Comparison of ENCODE assay signal across 19 cellular contexts in the genomic region with DNA sequence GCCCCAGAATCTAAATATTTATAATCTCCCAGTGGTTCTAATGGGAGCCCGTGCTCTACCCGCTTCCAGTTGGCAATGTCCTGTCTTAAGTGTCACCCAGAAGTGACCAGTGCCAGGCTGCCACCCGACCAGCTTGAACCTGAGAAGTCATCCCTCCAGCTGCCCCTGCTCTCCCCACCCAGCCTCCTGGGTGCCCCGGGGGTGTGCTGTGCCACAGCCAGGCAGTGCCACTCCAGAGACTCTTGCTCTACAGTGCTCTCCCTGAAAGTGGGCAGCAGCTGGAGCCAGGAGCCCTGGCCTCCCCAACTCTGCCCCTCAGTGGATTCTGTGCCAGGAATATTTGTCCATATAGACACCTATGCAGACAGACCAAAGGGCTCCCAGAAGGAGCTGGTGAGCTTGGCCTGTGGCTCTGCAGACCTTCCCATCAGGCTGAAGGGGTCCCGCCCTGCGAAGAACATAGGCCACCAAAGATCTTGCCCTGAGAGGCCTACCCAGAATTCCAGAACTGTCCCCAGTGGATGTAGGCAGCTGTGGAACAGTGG. TPM values are rescaled to one million over a fixed set of nuclear protein-coding genes. Genes with fewer than 3 reads are reported as not detected.
DNase-seq lines count a peak whose midpoint lies in the region; ATAC-seq and TF ChIP-seq lines count a peak whose summit lies in the region.
"Had no signal": no experiment of that assay in that cellular context is flagged by ENCODE, and none has a peak within 500 bp of the region (broad histone marks: within the 10 kb centered on the region; RNA-seq: fewer than 3 reads in every experiment).

No MANE protein-coding gene starts in this region.

- no TSS peak for BruUV-seq in IMR-90 (replicated peaks; lab: Mats Ljungman, UMichigan)

- H4K8ac ChIP-seq in IMR-90 (ENCODE audit: low read depth in 2 of 2, low read length in 2 of 2) (peak overlapping the region in 1 of 2 experiments; percentile 18; a peak in 1 of 4 replicates), neuronal stem cell (ENCODE audit: low read depth, low read length) (no peak overlapping the region)

- no peak overlapping the region for H3K56ac ChIP-seq in IMR-90 (ENCODE audit: extremely low read depth, insufficient read depth, low read length)

- no peak overlapping the region for H3K27ac Mint-ChIP-seq in activated CD4-positive, alpha-beta T cell treated with anti-CD3 and anti-CD28 coated beads for 36 hours
- H3K27ac Mint-ChIP-seq: HFFc6 had no signal

- H2AK9ac ChIP-seq in IMR-90 (replicated peaks; ENCODE audit: low read depth, low read length, poor library complexity), result peak overlapping the region; percentile 80

- H3K4me1 Mint-ChIP-seq in activated CD4-positive, alpha-beta T cell treated with anti-CD3 and anti-CD28 coated beads for 36 hours, result no peaks in the 10 kb centered on the region

- H3K36me3 ChIP-seq in IMR-90 (ENCODE audit: control insufficient read depth, insufficient read depth, low read length) (no peaks in the 10 kb centered on the region), adipocyte (ENCODE audit: control insufficient read depth, insufficient read depth, low read length, severe bottlenecking) (no peaks in the 10 kb centered on the region), neuronal stem cell (replicated peaks in 1 of 2; ENCODE audit: control insufficient read depth in 2 of 2, insufficient read depth in 2 of 2, low read length in 2 of 2) (no peaks in the 10 kb centered on the region)

- H2BK5ac ChIP-seq in IMR-90 (ENCODE audit: low read depth, low read length, poor library complexity, severe bottlenecking) (no peak overlapping the region), neuronal stem cell (ENCODE audit: low read length) (no peak overlapping the region)

- H3K14ac ChIP-seq in IMR-90 (replicated peaks; ENCODE audit: low read depth, low read length), result no peak overlapping the region
- H3K14ac ChIP-seq in neuronal stem cell (ENCODE audit: low read length), result no peak overlapping the region

- H3K79me1 ChIP-seq in IMR-90 (ENCODE audit: low read depth in 1 of 2, low read length in 2 of 2) (no peaks in the 10 kb centered on the region), neuronal stem cell (ENCODE audit: low read depth, low read length) (no peaks in the 10 kb centered on the region)

- no peak overlapping the region for H3K4me3 ChIP-seq in IMR-90 (ENCODE audit: insufficient read depth, low read depth, low read length)
- no peak overlapping the region for H3K4me3 ChIP-seq in adipocyte (ENCODE audit: low read length)
- H3K4me3 ChIP-seq in neuronal stem cell (ENCODE audit: low read length in 2 of 2), result no peak overlapping the region
- H3K4me3 ChIP-seq: A549 had no signal

- H2BK120ac ChIP-seq in IMR-90 (ENCODE audit: low read depth, low read length) (peak overlapping the region; percentile 60), neuronal stem cell (ENCODE audit: low read depth, low read length) (no peak overlapping the region)

- H3K4ac ChIP-seq in IMR-90 (ENCODE audit: low read depth, low read length), result peak overlapping the region; percentile 51
- no peak overlapping the region for H3K4ac ChIP-seq in neuronal stem cell (ENCODE audit: low read length)

- H2BK20ac ChIP-seq in IMR-90 (ENCODE audit: low read depth, low read length), result peak overlapping the region; percentile 38; the same call in 1 of the 2 replicates

- intact Hi-C loops in IMR-90 (cut with micrococcal nuclease) (loop anchor here (1.0 kb wide), 2 partner anchors 129 to 226 kb away; no protein-coding TSS in a partner anchor), left ventricle myocardium superior (cut with micrococcal nuclease) (loop anchor here (5.0 kb wide), 2 partner anchors 130 to 225 kb away; a partner anchor contains a TSS)
- intact Hi-C loops in activated CD4-positive, alpha-beta T cell treated with anti-CD3 and anti-CD28 coated beads for 36 hours (cut with DNase I, micrococcal nuclease), result loop anchor here (1.0 to 2.0 kb wide), 4 partner anchors 129 to 239 kb away; no protein-coding TSS in a partner anchor

- H3K4me3 Mint-ChIP-seq in activated CD4-positive, alpha-beta T cell treated with anti-CD3 and anti-CD28 coated beads for 36 hours, result no peak overlapping the region
- H3K4me3 Mint-ChIP-seq: CD14-positive monocyte, HFFc6 had no signal

- peak overlapping the region; percentile 6; the same call in 1 of the 2 replicates for H4K5ac ChIP-seq in IMR-90 (ENCODE audit: low read depth, low read length)

- CTCF ChIA-PET in IMR-90 (lab: Yijun Ruan, JAX), result interaction anchor here (1.1 to 4.5 kb wide), 8 partner anchors 127 to 227 kb away, joined by 3 to 63 read pairs (median 8); a partner anchor contains a TSS
- CTCF ChIA-PET in activated CD4-positive, alpha-beta T cell treated with anti-CD3 and anti-CD28 coated beads for 36 hours (lab: Charles Lee), result interaction anchor here (0.7 to 26.0 kb wide), 14 partner anchors 8 to 257 kb away, joined by 3 to 499 read pairs (median 4); a partner anchor contains a TSS

- H2AK5ac ChIP-seq in IMR-90 (ENCODE audit: low read depth, low read length), result peak overlapping the region; percentile 80; the same call in 1 of the 2 replicates
- peak overlapping the region; percentile 87 for H2AK5ac ChIP-seq in neuronal stem cell (ENCODE audit: low read depth, low read length)

- H3K9me3 ChIP-seq in IMR-90 (ENCODE audit: control insufficient read depth, insufficient read depth, low read length) (no peaks in the 10 kb centered on the region), adipocyte (ENCODE audit: control insufficient read depth, low read length) (no peaks in the 10 kb centered on the region), neuronal stem cell (replicated peaks in 1 of 2; ENCODE audit: control insufficient read depth in 2 of 2, insufficient read depth in 1 of 2, low read depth in 1 of 2, low read length in 2 of 2) (no peaks in the 10 kb centered on the region)
- H3K9me3 ChIP-seq: A549 had no signal

- no peak for TF ChIP-seq CTCF in IMR-90 (conservative IDR thresholded peaks at IDR 0.05; ENCODE audit: low read depth, low read length)

- H3K4me1 ChIP-seq in IMR-90 (ENCODE audit: control insufficient read depth, insufficient read depth, low read length) (peaks cover 24% of the 10 kb centered on the region), adipocyte (ENCODE audit: control insufficient read depth, insufficient read depth, low read length) (peaks cover 7% of the 10 kb centered on the region), neuronal stem cell (ENCODE audit: control insufficient read depth in 2 of 2, insufficient read depth in 1 of 2, low read depth in 1 of 2, low read length in 2 of 2) (peaks cover 1 to 4% of the 10 kb centered on the region in 2 donors)

- H3K27me3 ChIP-seq in IMR-90 (ENCODE audit: control insufficient read depth, insufficient read depth, low read length) (no peaks in the 10 kb centered on the region), adipocyte (replicated peaks; ENCODE audit: control insufficient read depth, insufficient read depth, low read length) (no peaks in the 10 kb centered on the region), neuronal stem cell (ENCODE audit: control insufficient read depth in 3 of 3, insufficient read depth in 3 of 3, low read depth in 1 of 3, low read length in 3 of 3) (peaks cover 0 to 49% (median 0%) of the 10 kb centered on the region in 3 experiments)

- peaks cover 16% of the 10 kb centered on the region; the same call in 1 of the 2 replicates for H3K9me1 ChIP-seq in IMR-90 (ENCODE audit: insufficient read depth, low read length)

- no peak overlapping the region for H3K23ac ChIP-seq in IMR-90 (ENCODE audit: low read depth, low read length)
- H3K23ac ChIP-seq in neuronal stem cell (ENCODE audit: low read depth, low read length, poor library complexity), result no peak overlapping the region

- peak overlapping the region; percentile 44 for H2BK12ac ChIP-seq in neuronal stem cell (ENCODE audit: low read length)

- TF ChIP-seq POLR2A in IMR-90 (IDR thresholded peaks at IDR 0.05; ENCODE audit: low read depth, low read length), result no peak

- dilution Hi-C loops in IMR-90 (cut with HindIII; ENCODE audit: low sequenced_read_pairs, unreplicated experiment), result no loop called here

- ATAC-seq in IMR-90 (ENCODE audit: low read depth) (no peak), left ventricle myocardium superior (no peak), GM21786 (IDR thresholded peaks at IDR 0.05; ENCODE audit: unreplicated experiment) (no peak)
- no peak for ATAC-seq in activated CD4-positive, alpha-beta T cell treated with anti-CD3 and anti-CD28 coated beads for 36 hours

- no peaks in the 10 kb centered on the region for H3K27me3 Mint-ChIP-seq in activated CD4-positive, alpha-beta T cell treated with anti-CD3 and anti-CD28 coated beads for 36 hours

- H3K9ac ChIP-seq in IMR-90 (ENCODE audit: low read depth, low read length) (no peak overlapping the region), adipocyte (ENCODE audit: low read length) (peak overlapping the region; percentile 10), neuronal stem cell (ENCODE audit: low read depth, low read length, poor library complexity) (no peak overlapping the region)

- POLR2A ChIA-PET in IMR-90 (lab: Charles Lee; ENCODE audit: unreplicated experiment), result no interaction called here
- POLR2A ChIA-PET in activated CD4-positive, alpha-beta T cell treated with anti-CD3 and anti-CD28 coated beads for 36 hours (lab: Charles Lee), result interaction anchor here (0.7 kb wide), 1 partner anchor 822 kb away, joined by 6 read pairs; no protein-coding TSS in a partner anchor

- H3K27ac ChIP-seq in IMR-90 (ENCODE audit: insufficient read depth, low read length) (no peak overlapping the region), neuronal stem cell (replicated peaks; ENCODE audit: low read length) (no peak overlapping the region), caudate nucleus (ENCODE audit: low read depth, low read length) (no peak overlapping the region)

- DNase-seq in IMR-90 (no peak), adipocyte (ENCODE audit: low read depth) (no peak), left ventricle myocardium superior (peak; percentile 19), neuronal stem cell (ENCODE audit: low spot score) (no peak), activated gamma-delta T cell treated with Interleukin-2 at 50 U/mL for 16 hours (no peak), caudate nucleus (lab: John Stamatoyannopoulos, UW) (no peak)
- no peak for DNase-seq in activated CD4-positive, alpha-beta T cell treated with anti-CD3 and anti-CD28 coated beads for 36 hours
- DNase-seq: COR-L47, HFFc6, KG1, NCI-H1105 treated with DMSO at 0.1 percent for 48 hours, NCI-H187 treated with DMSO at 0.1 percent for 48 hours, NCI-H2171 treated with DMSO at 0.1 percent for 48 hours, NCI-H82 had no signal

- 80% methylated on average over 2 of the region's 6 CpGs; no CpG with 5 or more reads in 1 of the 2 experiments for WGBS in IMR-90 (ENCODE audit: extremely low coverage in 2 of 2, insufficient read length in 1 of 2), 2 experiments
- no CpG with 5 or more reads among the region's 6 CpGs for WGBS in neuronal stem cell (ENCODE audit: extremely low coverage in 2 of 2, insufficient read length in 2 of 2, insufficient replicate concordance in 1 of 2), 2 donors

- H2AFZ ChIP-seq in IMR-90 (replicated peaks; ENCODE audit: low read length, poor library complexity) (no peak overlapping the region), neuronal stem cell (ENCODE audit: low read length) (no peak overlapping the region)

- H4K91ac ChIP-seq in IMR-90 (ENCODE audit: insufficient read depth, low read depth, low read length) (peak overlapping the region; percentile 68; the same call in 1 of the 2 replicates), neuronal stem cell (ENCODE audit: low read depth, low read length, poor library complexity) (no peak overlapping the region)

- in situ Hi-C loops in IMR-90 (cut with MboI; ENCODE audit: low sequenced_read_pairs), result loop anchor here (5.0 kb wide), 2 partner anchors 130 to 225 kb away; a partner anchor contains a TSS

- no peak for TF ChIP-seq RAD21 in IMR-90 (IDR thresholded peaks at IDR 0.05; ENCODE audit: low read length)

- H2BK15ac ChIP-seq in IMR-90 (ENCODE audit: low read depth, low read length), result no peak overlapping the region; the same call in 2 of the 3 replicates
- H2BK15ac ChIP-seq in neuronal stem cell (ENCODE audit: low read length), result peak overlapping the region; percentile 6

- H3K18ac ChIP-seq in IMR-90 (ENCODE audit: low read depth, low read length) (no peak overlapping the region), neuronal stem cell (ENCODE audit: low read length) (no peak overlapping the region)

- no peaks in the 10 kb centered on the region for H4K20me1 ChIP-seq in IMR-90 (ENCODE audit: insufficient read depth, low read length)

- no peaks in the 10 kb centered on the region for H3K36me3 Mint-ChIP-seq in activated CD4-positive, alpha-beta T cell treated with anti-CD3 and anti-CD28 coated beads for 36 hours (ENCODE audit: low read depth)
- H3K36me3 Mint-ChIP-seq: CD14-positive monocyte had no signal

- no peak overlapping the region for H3K4me2 ChIP-seq in IMR-90 (ENCODE audit: low read depth, low read length)
- H3K4me2 ChIP-seq in neuronal stem cell (ENCODE audit: insufficient read depth, low read length, poor library complexity, severe bottlenecking), result no peak overlapping the region
- H3K4me2 ChIP-seq: A549 had no signal

- H3K9me3 Mint-ChIP-seq in activated CD4-positive, alpha-beta T cell treated with anti-CD3 and anti-CD28 coated beads for 36 hours (ENCODE audit: low read depth), result no peaks in the 10 kb centered on the region
- H3K9me3 Mint-ChIP-seq: CD14-positive monocyte, HFFc6 had no signal

RNA-seq across cellular contexts. Expression of a gene that starts 9.0 kb away (rescaled TPM):
- total RNA-seq in IMR-90 (2012; rRNA removed), result not detected in 2 replicates
- polyA plus RNA-seq in IMR-90 (2012; rRNA removed), result not detected in 2 replicates
- 0.11 TPM in 1 of 2 replicates, not detected in the other for polyA plus RNA-seq in IMR-90 (2012; cell fraction: cytosol; rRNA removed)
- polyA plus RNA-seq in IMR-90 (2012; cell fraction: nucleus; rRNA removed; ENCODE audit: low replicate concordance), result not detected in 2 replicates
- not detected for total RNA-seq in left ventricle myocardium superior
- polyA plus RNA-seq in neuronal stem cell (2013, experiment 1 of 2), result not detected
- polyA plus RNA-seq in neuronal stem cell (2013, experiment 2 of 2), result 0.03 TPM
- not detected for total RNA-seq in activated CD4-positive, alpha-beta T cell treated with anti-CD3 and anti-CD28 coated beads for 36 hours
- total RNA-seq: H4, HFFc6, MCF 10A had no signal
- polyA plus RNA-seq: CD14-positive monocyte had no signal

RNA-seq across cellular contexts. Expression of a gene that starts 31.9 kb away (rescaled TPM):
- total RNA-seq in IMR-90 (2012; rRNA removed) (101 and 131 TPM in 2 replicates), left ventricle myocardium superior (113 TPM)
- polyA plus RNA-seq in IMR-90 (2012; rRNA removed), result 97.4 and 102 TPM in 2 replicates
- polyA plus RNA-seq in IMR-90 (2012; cell fraction: cytosol; rRNA removed), result 69.1 and 108 TPM in 2 replicates
- polyA plus RNA-seq in IMR-90 (2012; cell fraction: nucleus; rRNA removed; ENCODE audit: low replicate concordance), result 19.5 and 60.7 TPM in 2 replicates
- polyA plus RNA-seq in neuronal stem cell (2013, experiment 1 of 2), result 29.3 TPM
- polyA plus RNA-seq in neuronal stem cell (2013, experiment 2 of 2), result 29.7 TPM
- total RNA-seq in activated CD4-positive, alpha-beta T cell treated with anti-CD3 and anti-CD28 coated beads for 36 hours, result 10 to 100 TPM; 47.6 to 49.1 TPM
- total RNA-seq: MCF 10A had no signal
